ENCODE assay signal across 20 cellular contexts in genomic region chr5:126535856-126536545, GRCh38. TPM values are rescaled to one million over a fixed set of nuclear protein-coding genes. Genes with fewer than 3 reads are reported as not detected.
DNase-seq lines count a peak whose midpoint lies in the region; ATAC-seq and TF ChIP-seq lines count a peak whose summit lies in the region.
"Had no signal": no experiment of that assay in that cellular context is flagged by ENCODE, and none has a peak within 500 bp of the region (broad histone marks: within the 10 kb centered on the region; RNA-seq: fewer than 3 reads in every experiment).

No MANE protein-coding gene starts in this region.

- ATAC-seq in HG03159 (IDR thresholded peaks at IDR 0.05; ENCODE audit: unreplicated experiment): no peak
- ATAC-seq: HCT116 had no signal

- no peak overlapping the region for H2BK5ac ChIP-seq in neuronal stem cell (ENCODE audit: low read length)

- no peak overlapping the region for H3K4me2 ChIP-seq in neuronal stem cell (ENCODE audit: insufficient read depth, low read length, poor library complexity, severe bottlenecking)

- no peak overlapping the region for H3K4me3 Mint-ChIP-seq in HFFc6
- no peak overlapping the region for H3K4me3 Mint-ChIP-seq in immature natural killer cell
- H3K4me3 Mint-ChIP-seq: B cell; CD4-positive, CD25-positive, alpha-beta regulatory T cell had no signal

- H3K4me1 ChIP-seq in esophagus squamous epithelium (peaks cover 0 to 31% (median 19%) of the 10 kb centered on the region in 3 donors), neuronal stem cell (ENCODE audit: control insufficient read depth in 2 of 2, insufficient read depth in 1 of 2, low read depth in 1 of 2, low read length in 2 of 2) (peaks cover 1 to 2% of the 10 kb centered on the region in 2 donors), ascending aorta (peaks cover 0 to 18% of the 10 kb centered on the region in 2 donors)

- peak overlapping the region; percentile 12 for H2BK15ac ChIP-seq in neuronal stem cell (ENCODE audit: low read length)

- H4K8ac ChIP-seq in neuronal stem cell (ENCODE audit: low read depth, low read length): no peak overlapping the region

- 0 out of 2 replicates have a peak, but pooled peaks cover 7% of the 10 kb centered on the region for H3K9me3 Mint-ChIP-seq in HFFc6
- H3K9me3 Mint-ChIP-seq in immature natural killer cell: no peaks in the 10 kb centered on the region
- H3K9me3 Mint-ChIP-seq: CD4-positive, CD25-positive, alpha-beta regulatory T cell had no signal

- no peak overlapping the region for H2AFZ ChIP-seq in neuronal stem cell (ENCODE audit: low read length)

- no peak overlapping the region for H2AK5ac ChIP-seq in neuronal stem cell (ENCODE audit: low read depth, low read length)

- H4K91ac ChIP-seq in neuronal stem cell (ENCODE audit: low read depth, low read length, poor library complexity): no peak overlapping the region

- no peak for TF ChIP-seq POLR2A in esophagus squamous epithelium (IDR thresholded peaks at IDR 0.05)

- no peak overlapping the region for H2BK12ac ChIP-seq in neuronal stem cell (ENCODE audit: low read length)

- intact Hi-C loops in esophagus squamous epithelium (cut with DNase I): loop anchor here (5.0 kb wide), 1 partner anchor 184 kb away; no protein-coding TSS in a partner anchor
- intact Hi-C loops in ascending aorta (cut with DNase I): loop anchor here (5.0 kb wide), 3 partner anchors 44 to 119 kb away; partner anchors contain the start of gene PHAX

- H3K27me3 ChIP-seq in esophagus squamous epithelium: no peaks in the 10 kb centered on the region
- no peaks in the 10 kb centered on the region for H3K27me3 ChIP-seq in neuronal stem cell (ENCODE audit: control insufficient read depth in 3 of 3, insufficient read depth in 3 of 3, low read depth in 1 of 3, low read length in 3 of 3)
- no peaks in the 10 kb centered on the region for H3K27me3 ChIP-seq in ascending aorta

- H3K4ac ChIP-seq in neuronal stem cell (ENCODE audit: low read length): no peak overlapping the region

- H3K9me3 ChIP-seq in esophagus squamous epithelium (no peaks in the 10 kb centered on the region), neuronal stem cell (replicated peaks in 1 of 2; ENCODE audit: control insufficient read depth in 2 of 2, insufficient read depth in 1 of 2, low read depth in 1 of 2, low read length in 2 of 2) (no peaks in the 10 kb centered on the region), ascending aorta (no peaks in the 10 kb centered on the region)

- no peaks in the 10 kb centered on the region for H3K36me3 Mint-ChIP-seq in HFFc6 (ENCODE audit: low read depth)
- no peaks in the 10 kb centered on the region for H3K36me3 Mint-ChIP-seq in immature natural killer cell
- H3K36me3 Mint-ChIP-seq: CD4-positive, CD25-positive, alpha-beta regulatory T cell had no signal

- H3K27me3 Mint-ChIP-seq in HFFc6 (ENCODE audit: insufficient read depth): peaks cover 2% of the 10 kb centered on the region
- peaks cover 0 to 6% (median 0%) of the 10 kb centered on the region in 3 donors for H3K27me3 Mint-ChIP-seq in immature natural killer cell (ENCODE audit: low read depth in 3 of 3)
- H3K27me3 Mint-ChIP-seq: B cell had no signal

- no peak for DNase-seq in HFFc6
- DNase-seq in NCI-H2029 treated with DMSO at 0.1 percent for 48 hours (lab: John Stamatoyannopoulos, UW): peak; percentile 18
- DNase-seq in esophagus squamous epithelium (lab: John Stamatoyannopoulos, UW): no peak
- DNase-seq in neuronal stem cell (ENCODE audit: low spot score): no peak
- DNase-seq in ascending aorta (ENCODE audit: low spot score in 2 of 2): no peak
- no peak for DNase-seq in immature natural killer cell
- DNase-seq in NCI-H2081 treated with DMSO at 0.1 percent for 48 hours (lab: John Stamatoyannopoulos, UW): no peak
- DNase-seq: CD4-positive, CD25-positive, alpha-beta regulatory T cell; Karpas-422; MM.1S; NCI-H1105; NCI-H1694 treated with DMSO at 0.1 percent for 48 hours; NCI-H2171 treated with DMSO at 0.1 percent for 48 hours; NCI-H446 treated with DMSO at 0.1 percent for 48 hours; NCI-H748 treated with DMSO at 0.1 percent for 48 hours; RPMI8226; SIG-M5 had no signal

- no peak overlapping the region for H3K23ac ChIP-seq in neuronal stem cell (ENCODE audit: low read depth, low read length, poor library complexity)

- no peaks in the 10 kb centered on the region for H3K79me1 ChIP-seq in neuronal stem cell (ENCODE audit: low read depth, low read length)

- H3K36me3 ChIP-seq in esophagus squamous epithelium: no peaks in the 10 kb centered on the region
- no peaks in the 10 kb centered on the region for H3K36me3 ChIP-seq in neuronal stem cell (replicated peaks in 1 of 2; ENCODE audit: control insufficient read depth in 2 of 2, insufficient read depth in 2 of 2, low read length in 2 of 2)
- no peaks in the 10 kb centered on the region for H3K36me3 ChIP-seq in ascending aorta

- TF ChIP-seq CTCF in HFFc6 (IDR thresholded peaks at IDR 0.05) (no peak), esophagus squamous epithelium (IDR thresholded peaks at IDR 0.05) (no peak), ascending aorta (IDR thresholded peaks at IDR 0.05) (no peak)

- H3K4me3 ChIP-seq in esophagus squamous epithelium: no peak overlapping the region
- no peak overlapping the region for H3K4me3 ChIP-seq in neuronal stem cell (ENCODE audit: low read length in 2 of 2)
- no peak overlapping the region for H3K4me3 ChIP-seq in ascending aorta

- WGBS in esophagus squamous epithelium, 2 donors: 88 to 93% methylated on average over 2 to 4 of the region's 4 CpGs
- WGBS in neuronal stem cell (ENCODE audit: extremely low coverage in 2 of 2, insufficient read length in 2 of 2, insufficient replicate concordance in 1 of 2), 2 donors: no CpG with 5 or more reads among the region's 4 CpGs

- H3K18ac ChIP-seq in neuronal stem cell (ENCODE audit: low read length): no peak overlapping the region

- H3K27ac Mint-ChIP-seq in HFFc6 (peak overlapping the region; percentile 59), immature natural killer cell (no peak overlapping the region)
- H3K27ac Mint-ChIP-seq: B cell had no signal

- H3K9ac ChIP-seq in neuronal stem cell (ENCODE audit: low read depth, low read length, poor library complexity): no peak overlapping the region

- H3K14ac ChIP-seq in neuronal stem cell (ENCODE audit: low read length): no peak overlapping the region

- H3K27ac ChIP-seq in esophagus squamous epithelium: peak overlapping the region in 3 of 4 donors; percentile 29 to 43 (median 40)
- no peak overlapping the region for H3K27ac ChIP-seq in neuronal stem cell (replicated peaks; ENCODE audit: low read length)
- no peak overlapping the region for H3K27ac ChIP-seq in ascending aorta

- H3K4me1 Mint-ChIP-seq in HFFc6 (ENCODE audit: low read depth): peaks cover 43% of the 10 kb centered on the region
- H3K4me1 Mint-ChIP-seq in immature natural killer cell: no peaks in the 10 kb centered on the region
- H3K4me1 Mint-ChIP-seq: B cell had no signal

- H2BK120ac ChIP-seq in neuronal stem cell (ENCODE audit: low read depth, low read length): no peak overlapping the region

RNA-seq across cellular contexts. Expression of gene ALDH7A1, which starts 59.0 kb away (rescaled TPM):
- 10 to 100 TPM; 81.1 to 99.9 (median 90.6) TPM for total RNA-seq in HFFc6 (2021; fragmentation: NEBNext Ultra II Directional; extraction: Animal tissue kit (Norgen Biotek cat#: 25700))
- total RNA-seq in esophagus squamous epithelium: 10 to 100 TPM; 35.9 to 89.7 (median 48.2) TPM
- polyA plus RNA-seq in neuronal stem cell (2013, experiment 1 of 2): 126 TPM
- polyA plus RNA-seq in neuronal stem cell (2013, experiment 2 of 2): 128 TPM
- total RNA-seq in ascending aorta: 1.4 TPM
- polyA plus RNA-seq in immature natural killer cell: 1 to 10 TPM in 2 of 3 donors, not detected in 1; 1.3 to 1.4 TPM

Comparison
In these comparisons a context has a peak if more than half of its experiments do, and no peak if none do; other contexts are left out.
1. H3K27ac ChIP-seq: peak in esophagus squamous epithelium (3 of 4); none in neuronal stem cell (single experiment) and ascending aorta (0 of 2).
2. RNA of gene ALDH7A1, which starts 59.0 kb away (total RNA-seq): 81.1 to 99.9 TPM in HFFc6 and 35.9 to 89.7 TPM in esophagus squamous epithelium; 1.4 TPM in ascending aorta (single experiment); every median in the first group is over 10 times any median in the second.